ENCODE assay signal across 1 cellular context in genomic region chr4:6178757-6179156, GRCh38.
TF ChIP-seq lines count a peak whose summit lies in the region.

No MANE protein-coding gene starts in this region.

TF ChIP-seq in GM12878, 131 proteins besides CTCF, POLR2A, EP300 and RAD21:
- TF ChIP-seq ZBED1 (IDR thresholded peaks at IDR 0.05; ENCODE audit: borderline replicate concordance) (no peak), PAX5 (IDR thresholded peaks at IDR 0.05; ENCODE audit: borderline replicate concordance, low read depth, low read length) (no peak), NR2F1 (conservative IDR thresholded peaks at IDR 0.05) (no peak), RELA (IDR thresholded peaks at IDR 0.05; ENCODE audit: borderline replicate concordance, partially characterized antibody) (no peak), NR2C2 (IDR thresholded peaks at IDR 0.05; ENCODE audit: borderline replicate concordance, control insufficient read depth, insufficient read length, low read depth) (no peak), TCF3 (IDR thresholded peaks at IDR 0.05; ENCODE audit: borderline replicate concordance, insufficient read depth, low read depth, low read length) (no peak), MXI1 (IDR thresholded peaks at IDR 0.05; ENCODE audit: low read depth, low read length) (no peak), LARP7 (IDR thresholded peaks at IDR 0.05) (no peak), EED (IDR thresholded peaks at IDR 0.05; ENCODE audit: low read depth) (no peak), ZBTB11 (CRISPR knock-in tag; IDR thresholded peaks at IDR 0.05) (no peak), STAT3 (IDR thresholded peaks at IDR 0.05; ENCODE audit: low read depth, low read length) (no peak), CREM (IDR thresholded peaks at IDR 0.05; ENCODE audit: low read depth) (no peak), HDAC6 (IDR thresholded peaks at IDR 0.05; ENCODE audit: unreplicated experiment) (no peak), POLR2AphosphoS2 (IDR thresholded peaks at IDR 0.05; ENCODE audit: low read depth, low read length) (no peak), JUND (IDR thresholded peaks at IDR 0.05; ENCODE audit: low read depth, low read length) (no peak), ZZZ3 (IDR thresholded peaks at IDR 0.05; ENCODE audit: control insufficient read depth, insufficient read length, low read depth) (no peak), ATF3 (IDR thresholded peaks at IDR 0.05; ENCODE audit: borderline replicate concordance, extremely low read depth, low read depth, low read length) (no peak), PML (IDR thresholded peaks at IDR 0.05; ENCODE audit: low read length) (no peak)
- TF ChIP-seq, protein P1, sequence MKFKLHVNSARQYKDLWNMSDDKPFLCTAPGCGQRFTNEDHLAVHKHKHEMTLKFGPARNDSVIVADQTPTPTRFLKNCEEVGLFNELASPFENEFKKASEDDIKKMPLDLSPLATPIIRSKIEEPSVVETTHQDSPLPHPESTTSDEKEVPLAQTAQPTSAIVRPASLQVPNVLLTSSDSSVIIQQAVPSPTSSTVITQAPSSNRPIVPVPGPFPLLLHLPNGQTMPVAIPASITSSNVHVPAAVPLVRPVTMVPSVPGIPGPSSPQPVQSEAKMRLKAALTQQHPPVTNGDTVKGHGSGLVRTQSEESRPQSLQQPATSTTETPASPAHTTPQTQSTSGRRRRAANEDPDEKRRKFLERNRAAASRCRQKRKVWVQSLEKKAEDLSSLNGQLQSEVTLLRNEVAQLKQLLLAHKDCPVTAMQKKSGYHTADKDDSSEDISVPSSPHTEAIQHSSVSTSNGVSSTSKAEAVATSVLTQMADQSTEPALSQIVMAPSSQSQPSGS (IDR thresholded peaks at IDR 0.05; ENCODE audit: low read length) = no peak
TF ChIP-seq in GM12878: peak in this region for 0.
